Comparison of ENCODE assay signal across 21 cellular contexts in the genomic region with DNA sequence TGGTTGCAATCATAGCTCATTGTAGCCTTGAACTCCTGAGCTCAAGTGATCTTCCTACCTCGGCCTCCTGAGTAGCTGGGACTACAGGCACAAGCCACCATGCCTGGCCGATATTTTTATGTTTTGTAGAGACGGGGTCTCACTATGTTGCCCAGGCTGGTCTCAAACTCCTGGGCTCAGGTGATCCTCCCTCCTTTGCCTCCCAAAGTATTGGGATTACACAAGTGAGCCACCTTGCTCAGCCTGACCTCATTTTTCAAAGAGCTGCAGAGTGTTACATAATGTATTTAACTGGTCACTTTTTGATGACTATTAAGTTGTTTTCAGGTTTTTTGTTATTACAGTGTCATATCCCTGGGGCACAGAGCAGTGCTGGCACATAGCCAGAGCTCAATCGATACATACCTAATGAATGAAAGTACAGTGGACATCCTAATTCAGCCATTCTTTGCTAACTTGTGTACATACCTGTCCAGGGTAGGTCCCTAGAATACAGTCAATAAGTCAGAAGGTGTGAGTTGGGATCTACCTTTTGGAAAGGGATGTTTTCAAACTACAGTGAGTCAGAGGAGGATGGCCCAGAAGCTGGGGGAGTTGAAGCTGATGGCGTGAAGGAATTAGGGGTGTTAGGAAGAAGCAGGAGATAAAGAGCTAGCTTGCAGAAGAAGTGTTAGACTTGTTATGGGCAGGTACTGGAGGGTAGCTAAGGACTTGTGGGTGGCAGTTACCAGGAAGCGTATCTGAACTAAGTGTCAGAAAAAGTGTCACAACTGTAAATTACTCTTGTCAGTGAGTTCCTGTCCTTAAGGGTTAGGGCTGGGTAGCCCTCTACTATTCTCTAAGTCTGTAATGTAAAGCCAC. TPM values are rescaled to one million over a fixed set of nuclear protein-coding genes. Genes with fewer than 3 reads are reported as not detected.
DNase-seq lines count a peak whose midpoint lies in the region; ATAC-seq and TF ChIP-seq lines count a peak whose summit lies in the region.
"Had no signal": no experiment of that assay in that cellular context is flagged by ENCODE, and none has a peak within 500 bp of the region (broad histone marks: within the 10 kb centered on the region; RNA-seq: fewer than 3 reads in every experiment).

No MANE protein-coding gene starts in this region.

- H2BK120ac ChIP-seq in mesendoderm (ENCODE audit: low read depth, low read length) = no peak overlapping the region

- no peak overlapping the region for H2AK5ac ChIP-seq in mesendoderm (ENCODE audit: low read length)

- CTCF ChIA-PET in Calu3 (lab: Charles Lee) = interaction anchor here (0.6 to 1.5 kb wide), 11 partner anchors 18 to 805 kb away, joined by 3 to 10 read pairs (median 4); a partner anchor contains a TSS
- CTCF ChIA-PET in activated CD8-positive, alpha-beta T cell treated with anti-CD3 and anti-CD28 coated beads, Interleukin-2, amount 10 ng/mL, durations not matched to agents 7 days and 5 days (lab: Charles Lee) = interaction anchor here (0.9 to 5.1 kb wide), 8 partner anchors 9 to 85 kb away, joined by 3 to 29 read pairs (median 8); a partner anchor contains a TSS

- H3K56ac ChIP-seq in mesendoderm (ENCODE audit: low read length) = no peak overlapping the region

- no peaks in the 10 kb centered on the region for H3K27me3 ChIP-seq in CD4-positive, CD25-positive, alpha-beta regulatory T cell (ENCODE audit: control insufficient read depth, insufficient read depth, low read length)
- no peaks in the 10 kb centered on the region for H3K27me3 ChIP-seq in mesendoderm (ENCODE audit: insufficient read depth, low read length, poor library complexity)
- H3K27me3 ChIP-seq: BE2C, heart left ventricle, suprapubic skin had no signal

- TF ChIP-seq CTCF in Calu3 (IDR thresholded peaks at IDR 0.05; ENCODE audit: unreplicated experiment) = no peak
- TF ChIP-seq CTCF in GM13976 (IDR thresholded peaks at IDR 0.05; ENCODE audit: borderline replicate concordance, control extremely low read depth, extremely low read depth, insufficient read depth, missing control alignments) = no peak

- H3K4me1 ChIP-seq in CD4-positive, CD25-positive, alpha-beta regulatory T cell (ENCODE audit: control insufficient read depth, insufficient read depth, low read length, poor library complexity, severe bottlenecking) = peaks cover 7% of the 10 kb centered on the region
- H3K4me1 ChIP-seq in mesendoderm (ENCODE audit: control insufficient read depth, low read depth, low read length) = no peaks in the 10 kb centered on the region
- H3K4me1 ChIP-seq: BE2C, HAP-1 had no signal

- POLR2A ChIA-PET in activated CD8-positive, alpha-beta T cell treated with anti-CD3 and anti-CD28 coated beads, Interleukin-2, amount 10 ng/mL, durations not matched to agents 7 days and 5 days (lab: Charles Lee) = interaction anchor here (1.6 to 2.0 kb wide), 2 partner anchors 19 to 23 kb away, joined by 4 to 7 read pairs; a partner anchor contains a TSS

- no peak overlapping the region for H3K9ac ChIP-seq in mesendoderm (ENCODE audit: low read length)

- no peak for ATAC-seq in CD4-positive, CD25-positive, alpha-beta regulatory T cell (ENCODE audit: low read depth in 2 of 2)
- ATAC-seq in activated CD8-positive, alpha-beta T cell treated with anti-CD3 and anti-CD28 coated beads, Interleukin-2, amount 10 ng/mL, durations not matched to agents 7 days and 5 days = no peak
- ATAC-seq: heart left ventricle had no signal

- H3K9me3 ChIP-seq in CD4-positive, CD25-positive, alpha-beta regulatory T cell (ENCODE audit: control insufficient read depth in 2 of 2, low read length in 2 of 2) = peaks cover 11 to 13% of the 10 kb centered on the region in 2 experiments
- H3K9me3 ChIP-seq: BE2C, HAP-1, suprapubic skin had no signal

- no peaks in the 10 kb centered on the region for H3K79me1 ChIP-seq in mesendoderm (ENCODE audit: low read length)

- H3K36me3 Mint-ChIP-seq in CD4-positive, CD25-positive, alpha-beta regulatory T cell = peaks cover 19% of the 10 kb centered on the region
- H3K36me3 Mint-ChIP-seq in Calu3 (ENCODE audit: insufficient read depth, unreplicated experiment) = peaks cover 5% of the 10 kb centered on the region
- H3K36me3 Mint-ChIP-seq in activated CD8-positive, alpha-beta T cell treated with anti-CD3 and anti-CD28 coated beads, Interleukin-2, amount 10 ng/mL, durations not matched to agents 7 days and 5 days (ENCODE audit: low read depth) = peaks cover 22% of the 10 kb centered on the region

- no peak overlapping the region for H3K4ac ChIP-seq in mesendoderm (ENCODE audit: low read depth, low read length)

- no peak overlapping the region for H4K8ac ChIP-seq in mesendoderm (ENCODE audit: low read depth, low read length)

- H3K4me3 Mint-ChIP-seq in CD4-positive, CD25-positive, alpha-beta regulatory T cell = no peak overlapping the region
- peak overlapping the region; percentile 2 for H3K4me3 Mint-ChIP-seq in Calu3 (ENCODE audit: low read depth, unreplicated experiment)
- no peak overlapping the region for H3K4me3 Mint-ChIP-seq in activated CD8-positive, alpha-beta T cell treated with anti-CD3 and anti-CD28 coated beads, Interleukin-2, amount 10 ng/mL, durations not matched to agents 7 days and 5 days
- H3K4me3 Mint-ChIP-seq: activated naive CD4-positive, alpha-beta T cell treated with anti-CD3 and anti-CD28 coated beads for 36 hours had no signal

- no peak overlapping the region for H3K23ac ChIP-seq in mesendoderm (ENCODE audit: low read length)

- peaks cover 0 to 35% (median 19%) of the 10 kb centered on the region in 4 donors for H3K4me1 Mint-ChIP-seq in CD4-positive, CD25-positive, alpha-beta regulatory T cell
- peaks cover 48% of the 10 kb centered on the region for H3K4me1 Mint-ChIP-seq in Calu3 (ENCODE audit: low read depth, unreplicated experiment)
- H3K4me1 Mint-ChIP-seq in activated CD8-positive, alpha-beta T cell treated with anti-CD3 and anti-CD28 coated beads, Interleukin-2, amount 10 ng/mL, durations not matched to agents 7 days and 5 days (ENCODE audit: low read depth) = peaks cover 40% of the 10 kb centered on the region

- no TSS peak for BruUV-seq in Calu3 (replicated peaks; lab: Mats Ljungman, UMichigan)

- in situ Hi-C loops in GM13976 (cut with MboI; ENCODE audit: low sequenced_read_pairs, unreplicated experiment) = no loop called here

- no peaks in the 10 kb centered on the region for H3K27me3 Mint-ChIP-seq in CD4-positive, CD25-positive, alpha-beta regulatory T cell
- H3K27me3 Mint-ChIP-seq in Calu3 (ENCODE audit: unreplicated experiment) = no peaks in the 10 kb centered on the region
- H3K27me3 Mint-ChIP-seq in activated CD8-positive, alpha-beta T cell treated with anti-CD3 and anti-CD28 coated beads, Interleukin-2, amount 10 ng/mL, durations not matched to agents 7 days and 5 days (ENCODE audit: low read depth) = no peaks in the 10 kb centered on the region

- peak overlapping the region in 2 of 3 donors; percentile 14 to 53 for H3K27ac Mint-ChIP-seq in CD4-positive, CD25-positive, alpha-beta regulatory T cell
- H3K27ac Mint-ChIP-seq in Calu3 (ENCODE audit: unreplicated experiment) = peak overlapping the region; percentile 78
- H3K27ac Mint-ChIP-seq in activated CD8-positive, alpha-beta T cell treated with anti-CD3 and anti-CD28 coated beads, Interleukin-2, amount 10 ng/mL, durations not matched to agents 7 days and 5 days = peak overlapping the region; percentile 33
- H3K27ac Mint-ChIP-seq: activated naive CD4-positive, alpha-beta T cell treated with anti-CD3 and anti-CD28 coated beads for 36 hours had no signal

- WGBS in mesendoderm (ENCODE audit: extremely low coverage, insufficient coverage, low lambda C conversion rate) = no CpG with 5 or more reads among the region's 6 CpGs

- intact Hi-C loops in Calu3 (cut with micrococcal nuclease; ENCODE audit: unreplicated experiment) = loop anchor here (2.0 kb wide), 1 partner anchor 19 kb away; no protein-coding TSS in a partner anchor

- H2BK5ac ChIP-seq in mesendoderm (ENCODE audit: low read length) = no peak overlapping the region

- DNase-seq in CD4-positive, CD25-positive, alpha-beta regulatory T cell = no peak
- DNase-seq in Calu3 = peak; percentile 92
- no peak for DNase-seq in activated CD8-positive, alpha-beta T cell treated with anti-CD3 and anti-CD28 coated beads, Interleukin-2, amount 10 ng/mL, durations not matched to agents 7 days and 5 days
- peak; percentile 63 for DNase-seq in mesendoderm
- no peak for DNase-seq in GM13976 (ENCODE audit: low spot score)
- DNase-seq in NCI-H2171 treated with DMSO at 0.1 percent for 48 hours (lab: John Stamatoyannopoulos, UW) = no peak
- no peak for DNase-seq in stimulated activated CD4-positive, alpha-beta T cell treated with anti-CD3 and anti-CD28 coated beads, Interleukin-4, amount 100 ng/mL, for 1 hour
- DNase-seq: activated naive CD4-positive, alpha-beta T cell treated with anti-CD3 and anti-CD28 coated beads for 36 hours; BE2C; dermis blood vessel endothelial cell; DMS153; heart left ventricle; islet precursor cell; mesenchymal stem cell; NCI-H2029 treated with DMSO at 0.1 percent for 48 hours; NCI-H524 had no signal

- no peak overlapping the region for H3K4me3 ChIP-seq in CD4-positive, CD25-positive, alpha-beta regulatory T cell (ENCODE audit: low read depth, low read length)
- H3K4me3 ChIP-seq in mesendoderm (ENCODE audit: low read length) = no peak overlapping the region
- H3K4me3 ChIP-seq: HAP-1, heart left ventricle, suprapubic skin had no signal

- no peaks in the 10 kb centered on the region for H3K79me2 ChIP-seq in mesendoderm (ENCODE audit: control insufficient read depth, insufficient read depth, low read length)

- H3K18ac ChIP-seq in mesendoderm (ENCODE audit: low read length) = no peak overlapping the region

- H2BK15ac ChIP-seq in mesendoderm (replicated peaks; ENCODE audit: low read depth) = no peak overlapping the region

- no peak overlapping the region for H3K27ac ChIP-seq in CD4-positive, CD25-positive, alpha-beta regulatory T cell (ENCODE audit: insufficient read depth, low read length, poor library complexity, severe bottlenecking)
- H3K27ac ChIP-seq in mesendoderm (ENCODE audit: low read depth, low read length) = no peak overlapping the region
- H3K27ac ChIP-seq: suprapubic skin, VCaP had no signal

- H4K5ac ChIP-seq in mesendoderm (ENCODE audit: low read length) = no peak overlapping the region

- H3K4me2 ChIP-seq in mesendoderm (ENCODE audit: low read length) = no peak overlapping the region

- H3K36me3 ChIP-seq in CD4-positive, CD25-positive, alpha-beta regulatory T cell (ENCODE audit: control insufficient read depth, insufficient read depth, low read length) = peaks cover 19% of the 10 kb centered on the region
- H3K36me3 ChIP-seq in mesendoderm (ENCODE audit: control insufficient read depth, insufficient read depth, low read length) = no peaks in the 10 kb centered on the region
- H3K36me3 ChIP-seq: BE2C, HAP-1 had no signal

- H3K9me3 Mint-ChIP-seq in CD4-positive, CD25-positive, alpha-beta regulatory T cell = peaks cover 0 to 16% (median 6%) of the 10 kb centered on the region in 7 donors
- H3K9me3 Mint-ChIP-seq in Calu3 (ENCODE audit: low read depth, unreplicated experiment) = peaks cover 6% of the 10 kb centered on the region
- peaks cover 24% of the 10 kb centered on the region for H3K9me3 Mint-ChIP-seq in activated CD8-positive, alpha-beta T cell treated with anti-CD3 and anti-CD28 coated beads, Interleukin-2, amount 10 ng/mL, durations not matched to agents 7 days and 5 days (ENCODE audit: insufficient read depth)

RNA-seq across cellular contexts. Expression of a gene that starts 20.1 kb away (rescaled TPM):
- total RNA-seq in CD4-positive, CD25-positive, alpha-beta regulatory T cell = 425 TPM
- polyA plus RNA-seq in CD4-positive, CD25-positive, alpha-beta regulatory T cell = 100 to 1,000 TPM; 161 to 211 (median 169) TPM
- total RNA-seq in Calu3 (2022) = 29.2 and 31.8 TPM in 2 replicates
- 100 to 1,000 TPM; 116 to 129 TPM for total RNA-seq in activated CD8-positive, alpha-beta T cell treated with anti-CD3 and anti-CD28 coated beads, Interleukin-2, amount 10 ng/mL, durations not matched to agents 7 days and 5 days
- 6.6 TPM for polyA plus RNA-seq in mesendoderm (2013, experiment 1 of 2)
- 7.1 TPM for polyA plus RNA-seq in mesendoderm (2013, experiment 2 of 2)

RNA-seq across cellular contexts. Expression of a gene that starts 28.4 kb away (rescaled TPM):
- total RNA-seq in CD4-positive, CD25-positive, alpha-beta regulatory T cell = 11.7 TPM
- 1 to 10 TPM; 1.5 to 5.9 (median 3.2) TPM for polyA plus RNA-seq in CD4-positive, CD25-positive, alpha-beta regulatory T cell
- total RNA-seq in Calu3 (2022) = 0.87 and 1.1 TPM in 2 replicates
- 1 to 10 TPM; 1.6 to 1.7 TPM for total RNA-seq in activated CD8-positive, alpha-beta T cell treated with anti-CD3 and anti-CD28 coated beads, Interleukin-2, amount 10 ng/mL, durations not matched to agents 7 days and 5 days
- polyA plus RNA-seq in mesendoderm (2013, experiment 1 of 2) = 0.14 TPM
- polyA plus RNA-seq in mesendoderm (2013, experiment 2 of 2) = 0.14 TPM
- total RNA-seq: HT1080 had no signal

RNA-seq across cellular contexts. Expression of a gene that starts 40.7 kb away (rescaled TPM):
- total RNA-seq in CD4-positive, CD25-positive, alpha-beta regulatory T cell = 69.2 TPM
- 100 to 1,000 TPM; 122 to 173 (median 134) TPM for polyA plus RNA-seq in CD4-positive, CD25-positive, alpha-beta regulatory T cell
- not detected in 2 replicates for total RNA-seq in Calu3 (2022)
- 10 to 100 TPM; 64.8 to 65.3 TPM for total RNA-seq in activated CD8-positive, alpha-beta T cell treated with anti-CD3 and anti-CD28 coated beads, Interleukin-2, amount 10 ng/mL, durations not matched to agents 7 days and 5 days
- not detected for polyA plus RNA-seq in mesendoderm (2013, experiment 1 of 2)
- not detected for polyA plus RNA-seq in mesendoderm (2013, experiment 2 of 2)
- total RNA-seq: HT1080, M059J had no signal

Comparison
In these comparisons a context has a peak if more than half of its experiments do, and no peak if none do; other contexts are left out.
1. DNase-seq: peak in Calu3 (single experiment) and mesendoderm (single experiment); none in CD4-positive, CD25-positive, alpha-beta regulatory T cell (0 of 3), activated CD8-positive, alpha-beta T cell treated with anti-CD3 and anti-CD28 coated beads, Interleukin-2, amount 10 ng/mL, durations not matched to agents 7 days and 5 days (single experiment), GM13976 (single experiment), NCI-H2171 treated with DMSO at 0.1 percent for 48 hours (single experiment) and stimulated activated CD4-positive, alpha-beta T cell treated with anti-CD3 and anti-CD28 coated beads, Interleukin-4, amount 100 ng/mL, for 1 hour (single experiment).
2. RNA of a gene that starts 40.7 kb away (total RNA-seq): 69.2 TPM in CD4-positive, CD25-positive, alpha-beta regulatory T cell (single experiment) and 64.8 to 65.3 TPM in activated CD8-positive, alpha-beta T cell treated with anti-CD3 and anti-CD28 coated beads, Interleukin-2, amount 10 ng/mL, durations not matched to agents 7 days and 5 days; not detected in Calu3; every median in the first group is over 10 times any median in the second.
3. Peak in every context shown above with its lines, with median percentiles within 50 percentile points of each other: H3K27ac Mint-ChIP-seq.